18 cellular contexts compared by ENCODE assay signal in the genomic region with DNA sequence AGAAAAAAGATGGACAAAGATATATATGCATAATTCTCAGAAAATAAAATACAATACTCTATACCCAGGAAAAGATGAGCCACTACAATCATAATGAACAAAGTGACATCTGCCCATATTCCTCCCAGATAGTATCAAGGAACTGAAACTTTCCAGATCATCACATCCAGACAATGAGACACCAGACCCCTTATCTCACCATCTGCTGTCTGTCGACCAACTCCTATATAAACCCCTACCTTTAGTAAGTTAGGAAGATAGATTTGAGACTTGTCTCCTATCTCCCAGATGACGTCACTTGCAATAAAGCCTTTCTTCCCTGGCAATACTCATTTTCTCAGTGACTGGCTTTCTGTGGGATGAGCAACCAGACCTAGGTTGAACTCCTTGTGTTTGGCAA.
DNase-seq lines count a peak whose midpoint lies in the region; ATAC-seq and TF ChIP-seq lines count a peak whose summit lies in the region.
"Had no signal": no experiment of that assay in that cellular context is flagged by ENCODE, and none has a peak within 500 bp of the region (broad histone marks: within the 10 kb centered on the region; RNA-seq: fewer than 3 reads in every experiment).

No MANE protein-coding gene starts in this region.

- H3K9me3 ChIP-seq in prostate gland = no peaks in the 10 kb centered on the region
- H3K9me3 ChIP-seq: breast epithelium, mucosa of descending colon, neutrophil had no signal

- H3K36me3 ChIP-seq in prostate gland = no peaks in the 10 kb centered on the region
- H3K36me3 ChIP-seq: breast epithelium, neutrophil had no signal

- no peak for TF ChIP-seq CTCF in prostate gland (IDR thresholded peaks at IDR 0.05)

- no peak for TF ChIP-seq POLR2A in prostate gland (IDR thresholded peaks at IDR 0.05)

- WGBS in prostate gland = 86% methylated on average over 2 of the region's 2 CpGs

- intact Hi-C loops in prostate gland (cut with DNase I) = no loop called here

- H3K4me3 ChIP-seq in prostate gland = no peak overlapping the region
- H3K4me3 ChIP-seq: breast epithelium, mucosa of descending colon had no signal

- DNase-seq in MV-4-11 (lab: John Stamatoyannopoulos, UW) = peak; percentile 37
- no peak for DNase-seq in SHP77 treated with DMSO at 0.1 percent for 48 hours (lab: John Stamatoyannopoulos, UW)
- DNase-seq in Kasumi-1 (lab: John Stamatoyannopoulos, UW) = no peak
- DNase-seq in NCI-H2196 treated with DMSO at 0.1 percent for 48 hours (lab: John Stamatoyannopoulos, UW; ENCODE audit: unreplicated experiment) = no peak
- no peak for DNase-seq in prostate gland (ENCODE audit: low spot score)
- DNase-seq: activated CD4-positive, alpha-beta T cell treated with anti-CD3 and anti-CD28 coated beads, Interleukin-2, amount 10 ng/mL, durations not matched to agents 24 days and 14 days; activated effector memory CD4-positive, alpha-beta T cell treated with Interleukin-2 at 50 U/mL for 16 hours; activated naive CD8-positive, alpha-beta T cell treated with anti-CD3 and anti-CD28 coated beads, Interleukin-2, amount 50 U/mL, for 24 hours; CD4-positive, alpha-beta T cell; mucosa of descending colon; NCI-H510A treated with DMSO at 0.1 percent for 48 hours; Right ventricle myocardium superior; T-cell had no signal

- ATAC-seq in GM18498 (IDR thresholded peaks at IDR 0.05; ENCODE audit: unreplicated experiment) = peak; percentile 6
- ATAC-seq in GM19043 (IDR thresholded peaks at IDR 0.05; ENCODE audit: low read depth, unreplicated experiment) = peak; percentile 4
- peak; percentile 10 for ATAC-seq in HG02938 (IDR thresholded peaks at IDR 0.05; ENCODE audit: unreplicated experiment)
- ATAC-seq: activated naive CD8-positive, alpha-beta T cell treated with anti-CD3 and anti-CD28 coated beads, Interleukin-2, amount 50 U/mL, for 24 hours; mucosa of descending colon; T-cell had no signal

- H3K27ac ChIP-seq in prostate gland = no peak overlapping the region
- H3K27ac ChIP-seq: breast epithelium, neutrophil had no signal

- no peaks in the 10 kb centered on the region for H3K4me1 ChIP-seq in prostate gland (replicated peaks)
- H3K4me1 ChIP-seq: breast epithelium had no signal

- no peaks in the 10 kb centered on the region for H3K27me3 ChIP-seq in prostate gland (replicated peaks; ENCODE audit: insufficient read depth)
- H3K27me3 ChIP-seq: breast epithelium, neutrophil had no signal
